ENCODE assay signal across 20 cellular contexts in the genomic region with DNA sequence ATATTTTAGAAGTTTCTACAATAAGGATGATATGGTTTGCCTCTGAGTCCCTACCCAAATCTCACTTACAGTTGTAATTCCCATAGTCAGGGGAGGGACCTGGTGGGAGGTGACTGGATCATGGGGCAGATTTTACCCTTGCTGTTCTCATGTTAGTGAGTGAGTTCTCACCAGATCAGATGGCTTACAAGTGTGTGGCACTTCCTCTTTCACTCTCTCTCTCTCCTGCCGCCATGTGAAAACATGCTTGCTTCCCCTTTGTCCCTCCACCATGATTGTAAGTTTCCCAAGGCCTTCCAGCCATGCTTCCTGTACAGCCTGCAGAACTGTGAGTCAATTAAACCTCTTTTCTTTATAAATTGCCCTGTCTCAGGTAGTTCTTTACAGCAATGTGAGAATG.
"Had no signal": no experiment of that assay in that cellular context is flagged by ENCODE, and none has a peak within 500 bp of the region (broad histone marks: within the 10 kb centered on the region; RNA-seq: fewer than 3 reads in every experiment).

No MANE protein-coding gene starts in this region.

- H3K36me3 Mint-ChIP-seq: naive thymus-derived CD4-positive, alpha-beta T cell; stimulated activated effector memory CD8-positive, alpha-beta T cell treated with anti-CD3 and anti-CD28 coated beads, Interleukin-12 subunit alpha, Interleukin-12 subunit beta, amount 100 ng/mL, for 72 hours had no signal

- H3K27me3 Mint-ChIP-seq: naive thymus-derived CD4-positive, alpha-beta T cell had no signal

- H3K4me1 ChIP-seq: heart right ventricle, suprapubic skin, upper lobe of right lung, vagina had no signal

- H3K4me1 Mint-ChIP-seq: naive thymus-derived CD4-positive, alpha-beta T cell; stimulated activated effector memory CD8-positive, alpha-beta T cell treated with anti-CD3 and anti-CD28 coated beads, Interleukin-12 subunit alpha, Interleukin-12 subunit beta, amount 100 ng/mL, for 72 hours had no signal

- H3K4me3 Mint-ChIP-seq: naive thymus-derived CD4-positive, alpha-beta T cell; nephron progenitor cell; stimulated activated effector memory CD8-positive, alpha-beta T cell treated with anti-CD3 and anti-CD28 coated beads, Interleukin-12 subunit alpha, Interleukin-12 subunit beta, amount 100 ng/mL, for 72 hours had no signal

- H3K9me3 ChIP-seq: neutrophil, suprapubic skin, thyroid gland, upper lobe of right lung, vagina had no signal

- H3K27ac Mint-ChIP-seq: naive thymus-derived CD4-positive, alpha-beta T cell; nephron progenitor cell; stimulated activated effector memory CD8-positive, alpha-beta T cell treated with anti-CD3 and anti-CD28 coated beads, Interleukin-12 subunit alpha, Interleukin-12 subunit beta, amount 100 ng/mL, for 72 hours had no signal

- DNase-seq: cortex of kidney; dorsolateral prefrontal cortex; effector CD8-positive, alpha-beta T cell; heart right ventricle; islet precursor cell; mammary epithelial cell; naive thymus-derived CD4-positive, alpha-beta T cell; nephron progenitor cell; posterior cingulate gyrus; right cardiac atrium; small intestine; stimulated activated CD4-positive, alpha-beta T cell treated with anti-CD3 and anti-CD28 coated beads, Interleukin-12 subunit alpha, Interleukin-12 subunit beta, amount 100 ng/mL, for 4 hours; stimulated activated CD4-positive, alpha-beta T cell treated with anti-CD3 and anti-CD28 coated beads, Interleukin-2, amount 100 ng/mL, for 48 hours; stimulated activated naive CD8-positive, alpha-beta T cell treated with anti-CD3 and anti-CD28 coated beads, Interleukin-15, Interleukin-2, amounts not matched to agents 100 U/mL and 50 U/mL, for 24 hours; thyroid gland; upper lobe of right lung had no signal

- H3K27me3 ChIP-seq: heart right ventricle, neutrophil, suprapubic skin, thyroid gland, upper lobe of right lung, vagina had no signal

- H3K36me3 ChIP-seq: heart right ventricle, neutrophil, suprapubic skin, thyroid gland, upper lobe of right lung, vagina had no signal

- H3K27ac ChIP-seq: dorsolateral prefrontal cortex, heart right ventricle, neutrophil, suprapubic skin, thyroid gland, upper lobe of right lung, vagina had no signal

- H3K4me3 ChIP-seq: dorsolateral prefrontal cortex, heart right ventricle, suprapubic skin, thyroid gland, upper lobe of right lung, vagina had no signal
